11 cellular contexts compared by ENCODE assay signal in genomic region chr12:47801904-47802246, GRCh38. TPM values are rescaled to one million over a fixed set of nuclear protein-coding genes. Genes with fewer than 3 reads are reported as not detected.
A peak's percentile ranks its signal among the peaks of the same experiment; 100 is the strongest.
DNase-seq lines count a peak whose midpoint lies in the region; ATAC-seq and TF ChIP-seq lines count a peak whose summit lies in the region.
"Had no signal": no experiment of that assay in that cellular context is flagged by ENCODE, and none has a peak within 500 bp of the region (broad histone marks: within the 10 kb centered on the region; RNA-seq: fewer than 3 reads in every experiment).

No MANE protein-coding gene starts in this region.

- no peaks in the 10 kb centered on the region for H3K27me3 Mint-ChIP-seq in activated T-cell treated with anti-CD3 and anti-CD28 coated beads, Interleukin-2, amount 50 U/mL, for 24 hours
- no peaks in the 10 kb centered on the region for H3K27me3 Mint-ChIP-seq in activated T-cell treated with anti-CD3 and anti-CD28 coated beads, Interleukin-2, amount 50 U/mL, for 4 hours (ENCODE audit: low read depth)
- H3K27me3 Mint-ChIP-seq in activated naive CD8-positive, alpha-beta T cell treated with anti-CD3 and anti-CD28 coated beads, Interleukin-2, amount 50 U/mL, for 24 hours = no peaks in the 10 kb centered on the region

- H3K9me3 ChIP-seq in muscle layer of colon (ENCODE audit: low read length) = no peaks in the 10 kb centered on the region
- no peaks in the 10 kb centered on the region for H3K9me3 ChIP-seq in thoracic aorta

- no peak for TF ChIP-seq CTCF in thoracic aorta (IDR thresholded peaks at IDR 0.05)

- H3K27me3 ChIP-seq in muscle layer of colon (ENCODE audit: control insufficient read depth in 1 of 2, insufficient read depth in 2 of 2, low read length in 2 of 2) = no peaks in the 10 kb centered on the region
- no peaks in the 10 kb centered on the region for H3K27me3 ChIP-seq in thoracic aorta (replicated peaks; ENCODE audit: insufficient read depth)

- H3K27ac Mint-ChIP-seq in activated T-cell treated with anti-CD3 and anti-CD28 coated beads, Interleukin-2, amount 50 U/mL, for 24 hours = peak overlapping the region; percentile 96
- peak overlapping the region; percentile 93 for H3K27ac Mint-ChIP-seq in activated naive CD8-positive, alpha-beta T cell treated with anti-CD3 and anti-CD28 coated beads, Interleukin-2, amount 50 U/mL, for 24 hours

- no peak for ATAC-seq in activated T-cell treated with anti-CD3 and anti-CD28 coated beads, Interleukin-2, amount 50 U/mL, for 4 hours
- no peak for ATAC-seq in activated naive CD8-positive, alpha-beta T cell treated with anti-CD3 and anti-CD28 coated beads, Interleukin-2, amount 50 U/mL, for 24 hours
- ATAC-seq in thoracic aorta (ENCODE audit: insufficient number of reproducible peaks, low FRiP score, low read depth) = no peak
- ATAC-seq in HG03469 (IDR thresholded peaks at IDR 0.05; ENCODE audit: unreplicated experiment) = no peak
- no peak for ATAC-seq in GM18502 (IDR thresholded peaks at IDR 0.05; ENCODE audit: poor library complexity, unreplicated experiment)

- DNase-seq in activated T-cell treated with anti-CD3 and anti-CD28 coated beads, Interleukin-2, amount 50 U/mL, for 24 hours = no peak
- DNase-seq in activated T-cell treated with anti-CD3 and anti-CD28 coated beads, Interleukin-2, amount 50 U/mL, for 4 hours = no peak
- DNase-seq in activated naive CD8-positive, alpha-beta T cell treated with anti-CD3 and anti-CD28 coated beads, Interleukin-2, amount 50 U/mL, for 24 hours = no peak
- no peak for DNase-seq in thoracic aorta (ENCODE audit: low spot score)
- no peak for DNase-seq in NOMO-1 treated with dmso at 0.1 percent for 144 hours (lab: John Stamatoyannopoulos, UW; ENCODE audit: unreplicated experiment)
- DNase-seq: NCI-H510A; stimulated activated CD4-positive, alpha-beta T cell treated with anti-CD3 and anti-CD28 coated beads, Interleukin-15, amount 100 ng/mL, for 24 hours had no signal

- H3K4me3 Mint-ChIP-seq in activated T-cell treated with anti-CD3 and anti-CD28 coated beads, Interleukin-2, amount 50 U/mL, for 24 hours = peak overlapping the region; percentile 25
- no peak overlapping the region for H3K4me3 Mint-ChIP-seq in activated T-cell treated with anti-CD3 and anti-CD28 coated beads, Interleukin-2, amount 50 U/mL, for 4 hours
- H3K4me3 Mint-ChIP-seq in activated naive CD8-positive, alpha-beta T cell treated with anti-CD3 and anti-CD28 coated beads, Interleukin-2, amount 50 U/mL, for 24 hours = no peak overlapping the region

- no peaks in the 10 kb centered on the region for H3K9me3 Mint-ChIP-seq in activated T-cell treated with anti-CD3 and anti-CD28 coated beads, Interleukin-2, amount 50 U/mL, for 24 hours
- H3K9me3 Mint-ChIP-seq in activated T-cell treated with anti-CD3 and anti-CD28 coated beads, Interleukin-2, amount 50 U/mL, for 4 hours = no peaks in the 10 kb centered on the region
- H3K9me3 Mint-ChIP-seq in activated naive CD8-positive, alpha-beta T cell treated with anti-CD3 and anti-CD28 coated beads, Interleukin-2, amount 50 U/mL, for 24 hours = no peaks in the 10 kb centered on the region

- peaks cover 81% of the 10 kb centered on the region for H3K4me1 Mint-ChIP-seq in activated T-cell treated with anti-CD3 and anti-CD28 coated beads, Interleukin-2, amount 50 U/mL, for 24 hours (ENCODE audit: low read depth)
- H3K4me1 Mint-ChIP-seq in activated T-cell treated with anti-CD3 and anti-CD28 coated beads, Interleukin-2, amount 50 U/mL, for 4 hours (ENCODE audit: low read depth) = peaks cover 69% of the 10 kb centered on the region
- peaks cover 76% of the 10 kb centered on the region for H3K4me1 Mint-ChIP-seq in activated naive CD8-positive, alpha-beta T cell treated with anti-CD3 and anti-CD28 coated beads, Interleukin-2, amount 50 U/mL, for 24 hours

- H3K36me3 ChIP-seq in muscle layer of colon (ENCODE audit: insufficient read depth, low read length) (peaks cover 23% of the 10 kb centered on the region), thoracic aorta (peaks cover 14% of the 10 kb centered on the region)

- H3K4me1 ChIP-seq in muscle layer of colon (ENCODE audit: insufficient read depth, low read length) (peaks cover 84% of the 10 kb centered on the region), thoracic aorta (ENCODE audit: control insufficient read depth in 1 of 2, low read depth in 2 of 2) (peaks cover 65 to 90% of the 10 kb centered on the region in 2 donors)

- H3K36me3 Mint-ChIP-seq in activated T-cell treated with anti-CD3 and anti-CD28 coated beads, Interleukin-2, amount 50 U/mL, for 24 hours (ENCODE audit: low read depth) = peaks cover 95% of the 10 kb centered on the region
- H3K36me3 Mint-ChIP-seq in activated T-cell treated with anti-CD3 and anti-CD28 coated beads, Interleukin-2, amount 50 U/mL, for 4 hours (ENCODE audit: insufficient read depth) = peaks cover 17% of the 10 kb centered on the region
- peaks cover 33% of the 10 kb centered on the region for H3K36me3 Mint-ChIP-seq in activated naive CD8-positive, alpha-beta T cell treated with anti-CD3 and anti-CD28 coated beads, Interleukin-2, amount 50 U/mL, for 24 hours (ENCODE audit: low read depth)

- H3K4me3 ChIP-seq in muscle layer of colon (ENCODE audit: low read depth in 1 of 2, low read length in 2 of 2) (peak overlapping the region in 1 of 2 donors; percentile 8), thoracic aorta (peak overlapping the region; percentile 3)

- peak overlapping the region; percentile 54 for H3K27ac ChIP-seq in muscle layer of colon (ENCODE audit: low read depth, low read length)
- peak overlapping the region; percentile 55 to 66 for H3K27ac ChIP-seq in thoracic aorta
- H3K27ac ChIP-seq: epithelial cell of prostate had no signal

- H3K9ac ChIP-seq in muscle layer of colon (ENCODE audit: low read length) = no peak overlapping the region

RNA-seq across cellular contexts. Expression of gene HDAC7, which starts 17.8 kb away (rescaled TPM):
- 100 to 1,000 TPM; 168 to 199 (median 199) TPM for total RNA-seq in activated T-cell treated with anti-CD3 and anti-CD28 coated beads, Interleukin-2, amount 50 U/mL, for 4 hours
- 100 to 1,000 TPM in 1 of 2 donors, 10 to 100 TPM in 1; 77.8 to 112 TPM for total RNA-seq in thoracic aorta

RNA-seq across cellular contexts. Expression of gene SLC48A1, which starts 28.8 kb away (rescaled TPM):
- 1 to 10 TPM; 4.0 to 5.2 (median 5.0) TPM for total RNA-seq in activated T-cell treated with anti-CD3 and anti-CD28 coated beads, Interleukin-2, amount 50 U/mL, for 4 hours
- 100 to 1,000 TPM in 1 of 2 donors, 10 to 100 TPM in 1; 60.5 to 107 TPM for total RNA-seq in thoracic aorta

RNA-seq across cellular contexts. Expression of gene RAPGEF3, which starts 43.2 kb away (rescaled TPM):
- total RNA-seq in activated T-cell treated with anti-CD3 and anti-CD28 coated beads, Interleukin-2, amount 50 U/mL, for 4 hours = 1 to 10 TPM in 1 of 3 donors, under 1 TPM in 2; 0.55 to 1.3 (median 0.66) TPM
- 10 to 100 TPM; 40.9 to 77.4 TPM for total RNA-seq in thoracic aorta

Comparison
In these comparisons a context has a peak if more than half of its experiments do, and no peak if none do; other contexts are left out.
1. RNA of gene SLC48A1, which starts 28.8 kb away (total RNA-seq): 60.5 to 107 TPM in thoracic aorta; 4.0 to 5.2 TPM in activated T-cell treated with anti-CD3 and anti-CD28 coated beads, Interleukin-2, amount 50 U/mL, for 4 hours; every median in the first group is over 4 times any median in the second.
2. RNA of gene RAPGEF3, which starts 43.2 kb away (total RNA-seq): 40.9 to 77.4 TPM in thoracic aorta; 0.55 to 1.3 TPM in activated T-cell treated with anti-CD3 and anti-CD28 coated beads, Interleukin-2, amount 50 U/mL, for 4 hours; every median in the first group is over 10 times any median in the second.